Comparison of ENCODE assay signal across 26 cellular contexts in genomic region chr9:15475923-15476536, GRCh38. TPM values are rescaled to one million over a fixed set of nuclear protein-coding genes. Genes with fewer than 3 reads are reported as not detected.
DNase-seq lines count a peak whose midpoint lies in the region; ATAC-seq and TF ChIP-seq lines count a peak whose summit lies in the region.
"Had no signal": no experiment of that assay in that cellular context is flagged by ENCODE, and none has a peak within 500 bp of the region (broad histone marks: within the 10 kb centered on the region; RNA-seq: fewer than 3 reads in every experiment).

No MANE protein-coding gene starts in this region.

- H3K4me3 Mint-ChIP-seq in CD8-positive, alpha-beta T cell = no peak overlapping the region
- H3K4me3 Mint-ChIP-seq: activated naive CD8-positive, alpha-beta T cell treated with anti-CD3 and anti-CD28 coated beads, Interleukin-2, amount 10 ng/mL, durations not matched to agents 7 days and 5 days; central memory CD8-positive, alpha-beta T cell had no signal

- H3K9me3 ChIP-seq in CD8-positive, alpha-beta T cell (ENCODE audit: low read length) = no peaks in the 10 kb centered on the region
- H3K9me3 ChIP-seq: BLaER1, neutrophil, Peyer's patch, SJSA1, testis, uterus had no signal

- POLR2A ChIA-PET in CD8-positive, alpha-beta T cell (lab: Charles Lee) = interaction anchor here (0.9 to 1.4 kb wide), 3 partner anchors 11 to 77 kb away, joined by 3 read pairs; partner anchors contain the start of gene CCDC171

- intact Hi-C loops in CD8-positive, alpha-beta T cell (cut with DNase I, micrococcal nuclease) = loop anchor here in 1 of 2 experiments (10.0 kb wide), 1 partner anchor 781 kb away; the partner anchor contains the start of gene ZDHHC21

- no peaks in the 10 kb centered on the region for H3K27me3 Mint-ChIP-seq in CD8-positive, alpha-beta T cell (ENCODE audit: low read depth)
- H3K27me3 Mint-ChIP-seq: activated naive CD8-positive, alpha-beta T cell treated with anti-CD3 and anti-CD28 coated beads, Interleukin-2, amount 10 ng/mL, durations not matched to agents 7 days and 5 days; central memory CD8-positive, alpha-beta T cell had no signal

- no peaks in the 10 kb centered on the region for H3K27me3 ChIP-seq in CD8-positive, alpha-beta T cell (ENCODE audit: insufficient read depth, low read length)
- H3K27me3 ChIP-seq: BLaER1, neutrophil, Peyer's patch, SJSA1, testis, uterus had no signal

- no peak for ATAC-seq in CD8-positive, alpha-beta T cell
- ATAC-seq in GM18867 (IDR thresholded peaks at IDR 0.05; ENCODE audit: unreplicated experiment) (peak; percentile 73), HG02885 (IDR thresholded peaks at IDR 0.05; ENCODE audit: poor library complexity, unreplicated experiment) (peak; percentile 64), HG02678 (IDR thresholded peaks at IDR 0.05; ENCODE audit: unreplicated experiment) (no peak), GM21381 (IDR thresholded peaks at IDR 0.05; ENCODE audit: unreplicated experiment) (no peak)

- H3K9me3 Mint-ChIP-seq in CD8-positive, alpha-beta T cell = no peaks in the 10 kb centered on the region
- H3K9me3 Mint-ChIP-seq: activated naive CD8-positive, alpha-beta T cell treated with anti-CD3 and anti-CD28 coated beads, Interleukin-2, amount 10 ng/mL, durations not matched to agents 7 days and 5 days; central memory CD8-positive, alpha-beta T cell had no signal

- H3K4me1 Mint-ChIP-seq in CD8-positive, alpha-beta T cell (ENCODE audit: low read depth) = peaks cover 29% of the 10 kb centered on the region

- no peak overlapping the region for H3K27ac ChIP-seq in CD8-positive, alpha-beta T cell (ENCODE audit: low read depth, low read length)
- H3K27ac ChIP-seq: BLaER1, neutrophil, Peyer's patch, SJSA1, testis, uterus had no signal

- peaks cover 26% of the 10 kb centered on the region for H3K36me3 ChIP-seq in CD8-positive, alpha-beta T cell (ENCODE audit: insufficient read depth, low read length)
- H3K36me3 ChIP-seq: uterus had no signal

- peak overlapping the region; percentile 10 for H3K27ac Mint-ChIP-seq in CD8-positive, alpha-beta T cell
- H3K27ac Mint-ChIP-seq: activated naive CD8-positive, alpha-beta T cell treated with anti-CD3 and anti-CD28 coated beads, Interleukin-2, amount 10 ng/mL, durations not matched to agents 7 days and 5 days had no signal

- H3K4me1 ChIP-seq in CD8-positive, alpha-beta T cell (ENCODE audit: insufficient read depth, low read length) = no peaks in the 10 kb centered on the region
- H3K4me1 ChIP-seq: BLaER1, Peyer's patch, SJSA1, testis, uterus had no signal

- DNase-seq in CD8-positive, alpha-beta T cell = no peak
- DNase-seq in inferior parietal cortex (ENCODE audit: extremely low spot score) (peak; percentile 49), ecto neural progenitor cell (ENCODE audit: low spot score) (no peak), HPDE6-E6E7 (ENCODE audit: extremely low spot score) (no peak)
- DNase-seq: ACHN; activated naive CD8-positive, alpha-beta T cell treated with anti-CD3 and anti-CD28 coated beads, Interleukin-2, amount 10 ng/mL, durations not matched to agents 7 days and 5 days; DND-41; GOT3; head of caudate nucleus; NCI-H187; NCI-H2171 treated with DMSO at 0.1 percent for 48 hours; NCI-H526 treated with DMSO at 0.1 percent for 48 hours; Peyer's patch; stimulated activated CD4-positive, alpha-beta T cell treated with anti-CD3 and anti-CD28 coated beads, Interleukin-1b, Interleukin-23, amount 100 ng/mL, for 48 hours; T-helper 1 cell; testis; uterus had no signal

- CTCF ChIA-PET in CD8-positive, alpha-beta T cell (lab: Charles Lee) = no interaction called here

- H3K36me3 Mint-ChIP-seq in CD8-positive, alpha-beta T cell = peaks cover 63% of the 10 kb centered on the region

- no peak for TF ChIP-seq CTCF in CD8-positive, alpha-beta T cell (IDR thresholded peaks at IDR 0.05)

- no peak overlapping the region for H3K4me3 ChIP-seq in CD8-positive, alpha-beta T cell (ENCODE audit: low read depth, low read length)
- H3K4me3 ChIP-seq: BLaER1, lung, Peyer's patch, SJSA1, testis, uterus had no signal

RNA-seq across cellular contexts. Expression of gene PSIP1, which starts 34.7 kb away (rescaled TPM):
- total RNA-seq in CD8-positive, alpha-beta T cell = 10 to 100 TPM; 93.5 to 96.0 TPM

RNA-seq across cellular contexts. Expression of gene SNAPC3, which starts 53.4 kb away (rescaled TPM):
- 1 to 10 TPM; 3.4 to 5.0 TPM for total RNA-seq in CD8-positive, alpha-beta T cell

Comparison
In these comparisons a context has a peak if more than half of its experiments do, and no peak if none do; other contexts are left out.
1. ATAC-seq: peak in GM18867 (single experiment) and HG02885 (single experiment); none in CD8-positive, alpha-beta T cell (single experiment), HG02678 (single experiment) and GM21381 (single experiment).